25 cellular contexts compared by ENCODE assay signal in the genomic region with DNA sequence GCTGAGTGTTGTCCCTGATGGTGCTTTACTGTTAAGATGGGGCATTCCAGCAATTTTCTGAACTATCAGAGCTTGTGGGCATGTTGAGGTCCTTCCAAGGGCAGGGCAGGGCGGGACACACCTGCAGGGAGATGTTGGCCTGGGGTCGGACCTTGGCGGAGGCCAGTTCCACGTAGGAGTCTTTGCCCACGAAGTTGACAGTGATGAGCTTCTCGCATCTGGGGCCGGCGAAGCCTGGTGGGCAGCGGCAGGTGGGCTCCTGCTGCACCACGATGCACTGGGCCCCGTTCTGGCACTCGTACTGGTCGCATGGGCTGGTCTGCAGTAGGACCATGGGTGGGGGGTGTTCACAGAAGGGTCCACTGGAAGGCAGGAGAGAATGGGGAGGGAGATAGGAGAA.
"Had no signal": no experiment of that assay in that cellular context is flagged by ENCODE, and none has a peak within 500 bp of the region (broad histone marks: within the 10 kb centered on the region; RNA-seq: fewer than 3 reads in every experiment).

No MANE protein-coding gene starts in this region.

- H3K4me3 ChIP-seq: colonic mucosa, coronary artery, dorsolateral prefrontal cortex, esophagus muscularis mucosa, esophagus squamous epithelium, gastrocnemius medialis, gastroesophageal sphincter, heart left ventricle, heart right ventricle had no signal

- H3K36me3 ChIP-seq: colonic mucosa, gastrocnemius medialis, heart right ventricle had no signal

- H3K9me3 ChIP-seq: colonic mucosa, esophagus muscularis mucosa, esophagus squamous epithelium, gastrocnemius medialis, gastroesophageal sphincter, heart left ventricle, heart right ventricle had no signal

- DNase-seq: colonic mucosa; cortex of kidney; dermis blood vessel endothelial cell; dorsolateral prefrontal cortex; effector CD4-positive, alpha-beta T cell; effector CD8-positive, alpha-beta T cell; effector memory CD4-positive, alpha-beta T cell; effector memory CD8-positive, alpha-beta T cell; endodermal cell; erythroblast; esophagus squamous epithelium; foreskin fibroblast; foreskin keratinocyte; foreskin melanocyte; gastrocnemius medialis; glutamatergic neuron; head of caudate nucleus; heart left ventricle; heart right ventricle had no signal

- ATAC-seq: effector memory CD8-positive, alpha-beta T cell; esophagus mucosa; foreskin keratinocyte; gastrocnemius medialis; gastroesophageal sphincter; heart left ventricle; heart right ventricle had no signal

- H3K9me3 Mint-ChIP-seq: dendritic cell treated with granulocyte-macrophage colony-stimulating factor and Interleukin-4, amounts not matched to agents 40 ng/mL and 50 ng/mL, for 4 days; effector memory CD8-positive, alpha-beta T cell; endodermal cell had no signal

- H3K27ac Mint-ChIP-seq: dendritic cell treated with granulocyte-macrophage colony-stimulating factor and Interleukin-4, amounts not matched to agents 40 ng/mL and 50 ng/mL, for 4 days; effector memory CD8-positive, alpha-beta T cell; endodermal cell had no signal

- H3K27ac ChIP-seq: colonic mucosa, coronary artery, dorsolateral prefrontal cortex, epithelial cell of prostate, esophagus muscularis mucosa, esophagus squamous epithelium, foreskin keratinocyte, gastrocnemius medialis, gastroesophageal sphincter, heart left ventricle, heart right ventricle had no signal

- H3K4me1 Mint-ChIP-seq: endodermal cell had no signal

- H3K4me3 Mint-ChIP-seq: dendritic cell treated with granulocyte-macrophage colony-stimulating factor and Interleukin-4, amounts not matched to agents 40 ng/mL and 50 ng/mL, for 4 days; effector memory CD8-positive, alpha-beta T cell; endodermal cell had no signal

- H3K27me3 Mint-ChIP-seq: dendritic cell treated with granulocyte-macrophage colony-stimulating factor and Interleukin-4, amounts not matched to agents 40 ng/mL and 50 ng/mL, for 4 days had no signal

- H3K27me3 ChIP-seq: colonic mucosa, dorsolateral prefrontal cortex, esophagus muscularis mucosa, foreskin keratinocyte, gastrocnemius medialis, gastroesophageal sphincter, heart left ventricle, heart right ventricle had no signal

- H3K4me1 ChIP-seq: colonic mucosa, foreskin keratinocyte had no signal
